19 cellular contexts compared by ENCODE assay signal in the genomic region with DNA sequence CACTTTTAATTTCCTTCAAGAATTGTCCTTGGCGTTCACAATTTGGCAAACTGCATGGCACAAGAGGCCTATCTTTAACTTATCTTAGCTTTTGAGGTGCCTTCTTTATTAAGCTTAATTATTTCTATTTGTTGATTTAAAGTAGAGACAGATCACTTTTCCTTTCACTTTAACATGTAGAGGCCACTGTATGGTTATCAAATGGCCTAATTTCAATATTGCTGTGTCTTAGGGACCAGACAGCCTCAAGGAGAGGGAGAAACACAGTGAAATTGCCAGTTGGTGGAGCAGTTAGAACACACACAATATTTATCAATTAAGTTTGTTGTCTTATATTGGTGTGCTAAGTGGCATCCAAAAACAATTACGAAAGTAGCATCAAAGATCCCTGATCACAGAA.
DNase-seq lines count a peak whose midpoint lies in the region; ATAC-seq, FAIRE-seq and TF ChIP-seq lines count a peak whose summit lies in the region.
"Had no signal": no experiment of that assay in that cellular context is flagged by ENCODE, and none has a peak within 500 bp of the region (broad histone marks: within the 10 kb centered on the region; RNA-seq: fewer than 3 reads in every experiment).

No MANE protein-coding gene starts in this region.

- no peaks in the 10 kb centered on the region for H4K20me1 ChIP-seq in HepG2 (ENCODE audit: insufficient read depth, low read length)
- H4K20me1 ChIP-seq: BLaER1 had no signal

- H3K27ac ChIP-seq in A549 = no peak overlapping the region
- H3K27ac ChIP-seq in HepG2 (ENCODE audit: extremely low read length, insufficient read depth, low read length) = no peak overlapping the region
- H3K27ac ChIP-seq: BLaER1 had no signal

- no peaks in the 10 kb centered on the region for H3K27me3 ChIP-seq in HepG2 (ENCODE audit: control insufficient read depth in 1 of 2, insufficient read depth in 2 of 2, low read length in 2 of 2)
- H3K27me3 ChIP-seq: BLaER1 had no signal

- no peak for TF ChIP-seq RAD21 in A549 (conservative IDR thresholded peaks at IDR 0.05 in 1 of 2, IDR thresholded peaks at IDR 0.05 in 1 of 2)
- no peak for TF ChIP-seq RAD21 in HepG2 (CRISPR knock-in tag; IDR thresholded peaks at IDR 0.05)

- H3K9ac ChIP-seq in HepG2 (ENCODE audit: insufficient read depth, low read depth, low read length) = no peak overlapping the region
- H3K9ac ChIP-seq: BLaER1 had no signal

- H3K4me2 ChIP-seq in A549 (peak overlapping the region; percentile 26; the same call in 1 of the 3 replicates), HepG2 (ENCODE audit: low read depth, low read length) (no peak overlapping the region)
- H3K4me2 ChIP-seq: BLaER1 had no signal

- BruUV-seq in HepG2 (replicated peaks; lab: Mats Ljungman, UMichigan) = no TSS peak

- CTCF ChIA-PET in A549 (lab: Yijun Ruan, JAX) (interaction anchor here (1.0 kb wide), 1 partner anchor 353 kb away, joined by 3 read pairs; no protein-coding TSS in a partner anchor), HepG2 (lab: Yijun Ruan, JAX; ENCODE audit: low intra/inter-chr PET ratio, low total read pairs) (no interaction called here)

- H3K4me3 ChIP-seq in A549 (no peak overlapping the region), HepG2 (replicated peaks in 1 of 3; ENCODE audit: insufficient read depth in 1 of 3, low read depth in 2 of 3, low read length in 3 of 3) (no peak overlapping the region)
- H3K4me3 ChIP-seq: BLaER1 had no signal

- POLR2A ChIA-PET in A549 (lab: Yijun Ruan, JAX) = no interaction called here
- POLR2A ChIA-PET in HepG2 (lab: Yijun Ruan, JAX) = no interaction called here

- intact Hi-C loops in left colon (cut with DNase I, micrococcal nuclease) (no loop called here), HepG2 (cut with micrococcal nuclease; ENCODE audit: unreplicated experiment) (no loop called here)

- FAIRE-seq in A549 (lab: Jason Lieb, UNC) = no peak
- no peak for FAIRE-seq in HepG2 (lab: Jason Lieb, UNC)
- FAIRE-seq: GM18507 had no signal

- H2AFZ ChIP-seq in HepG2 (ENCODE audit: low read length) = no peak overlapping the region

- no peaks in the 10 kb centered on the region for H3K79me2 ChIP-seq in HepG2 (ENCODE audit: insufficient read depth, low read length)

- in situ Hi-C loops in HepG2 (cut with HindIII; ENCODE audit: extremely low pct_ligation_motif_present, low pct_unique_long_range_greater_than_20kb) = no loop called here

- 56% methylated on average over 2 of the region's 2 CpGs for WGBS in A549 (ENCODE audit: missing lambda C conversion rate)
- 5% methylated on average over 2 of the region's 2 CpGs for WGBS in HepG2 (ENCODE audit: low lambda C conversion rate)

- 0 out of 3 replicates have a peak, but pooled peaks cover 8% of the 10 kb centered on the region for H3K4me1 ChIP-seq in A549
- H3K4me1 ChIP-seq in HepG2 (ENCODE audit: insufficient read depth, low read length) = no peaks in the 10 kb centered on the region
- H3K4me1 ChIP-seq: BLaER1 had no signal

- H3K36me3 ChIP-seq in HepG2 (replicated peaks in 1 of 2; ENCODE audit: control insufficient read depth in 1 of 2, insufficient read depth in 2 of 2, low read length in 2 of 2) = no peaks in the 10 kb centered on the region
- H3K36me3 ChIP-seq: BLaER1 had no signal

- ATAC-seq in A549 = no peak
- peak; percentile 46 for ATAC-seq in HG02798 (IDR thresholded peaks at IDR 0.05; ENCODE audit: poor library complexity, unreplicated experiment)
- ATAC-seq in left colon = peak; percentile 41
- ATAC-seq in HG03025 (IDR thresholded peaks at IDR 0.05; ENCODE audit: low FRiP score, unreplicated experiment) = no peak
- no peak for ATAC-seq in GM19455 (IDR thresholded peaks at IDR 0.05; ENCODE audit: unreplicated experiment)
- no peak for ATAC-seq in HepG2
- ATAC-seq: PC-3 had no signal

- TF ChIP-seq POLR2A in A549 (IDR thresholded peaks at IDR 0.05; ENCODE audit: low read length) (no peak), HepG2 (IDR thresholded peaks at IDR 0.05; ENCODE audit: insufficient read depth in 1 of 2, low read depth in 2 of 2, low read length in 2 of 2) (no peak)

- TF ChIP-seq CTCF in A549 (IDR thresholded peaks at IDR 0.05) (no peak), HepG2 (CRISPR knock-in tag; IDR thresholded peaks at IDR 0.05) (no peak)

- DNase-seq in A549 (ENCODE audit: low read depth in 1 of 2, low spot score in 1 of 2) = no peak
- peak; percentile 82 for DNase-seq in OCI-M1 (lab: John Stamatoyannopoulos, UW)
- DNase-seq in left colon = no peak
- DNase-seq in SIG-M5 treated with dmso at 0.1 percent for 504 hours (lab: John Stamatoyannopoulos, UW; ENCODE audit: unreplicated experiment) = no peak
- DNase-seq in HepG2 (ENCODE audit: low spot score) = no peak
- DNase-seq: 8988T, DMS79 treated with DMSO at 0.1 percent for 48 hours, H7, KG1, NCI-H1092, NCI-H146, NCI-H2081, NCI-H524, PC-3 had no signal

- TF ChIP-seq EP300 in A549 (IDR thresholded peaks at IDR 0.05) (no peak), HepG2 (IDR thresholded peaks at IDR 0.05; ENCODE audit: low read depth in 2 of 2, low read length in 2 of 2) (no peak), HepG2 (CRISPR knock-in tag; IDR thresholded peaks at IDR 0.05; ENCODE audit: borderline replicate concordance) (no peak)

- H3K9me3 ChIP-seq in A549 (no peaks in the 10 kb centered on the region), HepG2 (ENCODE audit: low read length) (no peaks in the 10 kb centered on the region)
- H3K9me3 ChIP-seq: BLaER1 had no signal

TF ChIP-seq in A549, 52 proteins besides CTCF, POLR2A, EP300 and RAD21 (continues in another document):
- TF ChIP-seq ATOH8 (CRISPR knock-in tag; IDR thresholded peaks at IDR 0.05; ENCODE audit: low read depth) (no peak), HDAC2 (IDR thresholded peaks at IDR 0.05) (no peak), CHD4 (IDR thresholded peaks at IDR 0.05; ENCODE audit: borderline replicate concordance) (no peak), NFE2L2 (conservative IDR thresholded peaks at IDR 0.05; ENCODE audit: low read length) (no peak), SREBF2 (IDR thresholded peaks at IDR 0.05) (no peak), PBX3 (IDR thresholded peaks at IDR 0.05) (no peak), TFCP2L1 (CRISPR knock-in tag; IDR thresholded peaks at IDR 0.05) (no peak), MAZ (IDR thresholded peaks at IDR 0.05; ENCODE audit: borderline replicate concordance, low read depth, low read length) (no peak)
- TF ChIP-seq, protein P1, sequence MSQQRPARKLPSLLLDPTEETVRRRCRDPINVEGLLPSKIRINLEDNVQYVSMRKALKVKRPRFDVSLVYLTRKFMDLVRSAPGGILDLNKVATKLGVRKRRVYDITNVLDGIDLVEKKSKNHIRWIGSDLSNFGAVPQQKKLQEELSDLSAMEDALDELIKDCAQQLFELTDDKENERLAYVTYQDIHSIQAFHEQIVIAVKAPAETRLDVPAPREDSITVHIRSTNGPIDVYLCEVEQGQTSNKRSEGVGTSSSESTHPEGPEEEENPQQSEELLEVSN (IDR thresholded peaks at IDR 0.05; ENCODE audit: borderline replicate concordance, low read depth) = no peak

TF ChIP-seq in HepG2, 621 proteins besides CTCF, POLR2A, EP300 and RAD21 (continues in another document):
- TF ChIP-seq ZNF619 (CRISPR knock-in tag; IDR thresholded peaks at IDR 0.05) (no peak), ZBTB39 (CRISPR knock-in tag; IDR thresholded peaks at IDR 0.05) (no peak), ZNF205 (CRISPR knock-in tag; IDR thresholded peaks at IDR 0.05) (no peak), SOX5 (CRISPR knock-in tag; IDR thresholded peaks at IDR 0.05; ENCODE audit: borderline replicate concordance) (no peak), ZNF546 (CRISPR knock-in tag; conservative IDR thresholded peaks at IDR 0.05) (no peak), ZMYM3 (CRISPR knock-in tag; IDR thresholded peaks at IDR 0.05) (no peak), CBFB (CRISPR knock-in tag; IDR thresholded peaks at IDR 0.05) (no peak), ZEB1 (IDR thresholded peaks at IDR 0.05; ENCODE audit: insufficient replicate concordance, low read depth) (no peak), ASH2L (IDR thresholded peaks at IDR 0.05; ENCODE audit: insufficient read length, low read depth, low read length) (no peak), MBD4 (IDR thresholded peaks at IDR 0.05; ENCODE audit: borderline replicate concordance, low read length) (no peak), PHF21A (CRISPR knock-in tag; IDR thresholded peaks at IDR 0.05) (no peak), SMAD3 (CRISPR knock-in tag; IDR thresholded peaks at IDR 0.05) (no peak)
- TF ChIP-seq, protein P2, sequence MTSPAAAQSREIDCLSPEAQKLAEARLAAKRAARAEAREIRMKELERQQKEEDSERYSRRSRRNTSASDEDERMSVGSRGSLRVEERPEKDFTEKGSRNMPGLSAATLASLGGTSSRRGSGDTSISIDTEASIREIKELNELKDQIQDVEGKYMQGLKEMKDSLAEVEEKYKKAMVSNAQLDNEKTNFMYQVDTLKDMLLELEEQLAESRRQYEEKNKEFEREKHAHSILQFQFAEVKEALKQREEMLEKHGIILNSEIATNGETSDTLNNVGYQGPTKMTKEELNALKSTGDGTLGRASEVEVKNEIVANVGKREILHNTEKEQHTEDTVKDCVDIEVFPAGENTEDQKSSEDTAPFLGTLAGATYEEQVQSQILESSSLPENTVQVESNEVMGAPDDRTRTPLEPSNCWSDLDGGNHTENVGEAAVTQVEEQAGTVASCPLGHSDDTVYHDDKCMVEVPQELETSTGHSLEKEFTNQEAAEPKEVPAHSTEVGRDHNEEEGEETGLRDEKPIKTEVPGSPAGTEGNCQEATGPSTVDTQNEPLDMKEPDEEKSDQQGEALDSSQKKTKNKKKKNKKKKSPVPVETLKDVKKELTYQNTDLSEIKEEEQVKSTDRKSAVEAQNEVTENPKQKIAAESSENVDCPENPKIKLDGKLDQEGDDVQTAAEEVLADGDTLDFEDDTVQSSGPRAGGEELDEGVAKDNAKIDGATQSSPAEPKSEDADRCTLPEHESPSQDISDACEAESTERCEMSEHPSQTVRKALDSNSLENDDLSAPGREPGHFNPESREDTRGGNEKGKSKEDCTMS (CRISPR knock-in tag; conservative IDR thresholded peaks at IDR 0.05) = no peak

Comparison
In these comparisons a context has a peak if more than half of its experiments do, and no peak if none do; other contexts are left out.
1. ATAC-seq: peak in HG02798 (single experiment) and left colon (single experiment); none in A549 (0 of 2), HG03025 (single experiment), GM19455 (single experiment) and HepG2 (single experiment).